In genomic region chr16:82882249-82882648, GRCh38 we compare ENCODE assay signal across 18 cellular contexts.
"Had no signal": no experiment of that assay in that cellular context is flagged by ENCODE, and none has a peak within 500 bp of the region (broad histone marks: within the 10 kb centered on the region; RNA-seq: fewer than 3 reads in every experiment).

No MANE protein-coding gene starts in this region.

- H3K27ac Mint-ChIP-seq: activated naive CD4-positive, alpha-beta T cell treated with anti-CD3 and anti-CD28 coated beads, Interleukin-2, amount 50 U/mL, for 24 hours; dendritic cell treated with granulocyte-macrophage colony-stimulating factor and Interleukin-4, amounts not matched to agents 40 ng/mL and 50 ng/mL, for 4 days; naive thymus-derived CD4-positive, alpha-beta T cell; T-helper 17 cell had no signal

- H3K27me3 Mint-ChIP-seq: activated naive CD4-positive, alpha-beta T cell treated with anti-CD3 and anti-CD28 coated beads, Interleukin-2, amount 50 U/mL, for 24 hours had no signal

- H3K27ac ChIP-seq: adrenal gland, foreskin keratinocyte, pancreas, tibial nerve, VCaP had no signal

- H3K4me3 Mint-ChIP-seq: activated naive CD4-positive, alpha-beta T cell treated with anti-CD3 and anti-CD28 coated beads, Interleukin-2, amount 50 U/mL, for 24 hours; dendritic cell treated with granulocyte-macrophage colony-stimulating factor and Interleukin-4, amounts not matched to agents 40 ng/mL and 50 ng/mL, for 4 days; effector memory CD8-positive, alpha-beta T cell; naive thymus-derived CD4-positive, alpha-beta T cell; T-helper 17 cell had no signal

- H3K4me1 Mint-ChIP-seq: activated naive CD4-positive, alpha-beta T cell treated with anti-CD3 and anti-CD28 coated beads, Interleukin-2, amount 50 U/mL, for 24 hours; T-helper 17 cell had no signal

- ATAC-seq: foreskin keratinocyte; naive thymus-derived CD4-positive, alpha-beta T cell; pancreas; stimulated activated naive CD8-positive, alpha-beta T cell treated with anti-CD3 and anti-CD28 coated beads, Interleukin-15, Interleukin-2, amounts not matched to agents 100 U/mL and 50 U/mL, for 24 hours; T-helper 17 cell had no signal

- H3K9me3 Mint-ChIP-seq: activated naive CD4-positive, alpha-beta T cell treated with anti-CD3 and anti-CD28 coated beads, Interleukin-2, amount 50 U/mL, for 24 hours; dendritic cell treated with granulocyte-macrophage colony-stimulating factor and Interleukin-4, amounts not matched to agents 40 ng/mL and 50 ng/mL, for 4 days; effector memory CD8-positive, alpha-beta T cell had no signal

- DNase-seq: activated CD4-positive, alpha-beta T cell treated with anti-CD3 and anti-CD28 coated beads for 1 hour; activated CD4-positive, alpha-beta T cell treated with anti-CD3 and anti-CD28 coated beads, Interleukin-2, amount 50 U/mL, for 48 hours; activated gamma-delta T cell; adrenal gland; effector memory CD8-positive, alpha-beta T cell; foreskin keratinocyte; kidney; naive thymus-derived CD4-positive, alpha-beta T cell; pancreas; stimulated activated CD4-positive, alpha-beta T cell treated with anti-CD3 and anti-CD28 coated beads, Interleukin-12 subunit alpha, Interleukin-12 subunit beta, amount 100 ng/mL, for 4 hours; stimulated activated CD4-positive, alpha-beta T cell treated with anti-CD3 and anti-CD28 coated beads, Interleukin-1b, Interleukin-23, amount 100 ng/mL, for 48 hours; stimulated activated naive CD8-positive, alpha-beta T cell treated with anti-CD3 and anti-CD28 coated beads, Interleukin-15, Interleukin-2, amounts not matched to agents 100 U/mL and 50 U/mL, for 24 hours; substantia nigra; T-helper 17 cell had no signal

- H3K4me1 ChIP-seq: adrenal gland, foreskin keratinocyte, pancreas, tibial nerve had no signal

- H3K27me3 ChIP-seq: adrenal gland, foreskin keratinocyte, pancreas, tibial nerve had no signal

- H3K36me3 Mint-ChIP-seq: activated naive CD4-positive, alpha-beta T cell treated with anti-CD3 and anti-CD28 coated beads, Interleukin-2, amount 50 U/mL, for 24 hours; naive thymus-derived CD4-positive, alpha-beta T cell had no signal

- H3K36me3 ChIP-seq: adrenal gland, pancreas, tibial nerve had no signal

- H3K4me3 ChIP-seq: adrenal gland, pancreas, tibial nerve had no signal

- H3K9me3 ChIP-seq: adrenal gland, pancreas, tibial nerve had no signal
